Comparison of ENCODE assay signal across 17 cellular contexts in the genomic region with DNA sequence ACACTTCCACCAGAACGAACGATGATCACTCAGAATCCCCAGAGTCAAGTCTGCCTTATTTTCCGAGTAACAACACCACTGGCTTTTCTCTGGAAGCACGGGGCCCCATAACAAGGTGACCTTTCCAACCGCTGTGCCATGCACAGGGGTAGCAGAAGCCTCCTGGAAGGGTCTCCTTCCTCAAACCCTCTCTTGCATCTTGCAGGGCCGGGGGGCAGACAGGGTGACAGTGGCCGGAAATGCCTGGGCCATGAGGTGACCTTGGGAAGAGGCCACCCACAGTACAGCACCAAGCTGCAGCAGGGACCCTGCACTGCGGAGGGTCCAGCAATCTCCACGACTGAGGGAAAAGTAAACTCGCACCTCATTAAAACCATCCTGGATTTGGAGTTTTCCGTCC.
DNase-seq lines count a peak whose midpoint lies in the region; ATAC-seq and TF ChIP-seq lines count a peak whose summit lies in the region.
"Had no signal": no experiment of that assay in that cellular context is flagged by ENCODE, and none has a peak within 500 bp of the region (broad histone marks: within the 10 kb centered on the region; RNA-seq: fewer than 3 reads in every experiment).

No MANE protein-coding gene starts in this region.

- peaks cover 20% of the 10 kb centered on the region for H3K9me1 ChIP-seq in IMR-90 (ENCODE audit: insufficient read depth, low read length)

- no peaks in the 10 kb centered on the region for H3K9me3 Mint-ChIP-seq in WTC11
- H3K9me3 Mint-ChIP-seq: CD8-positive, alpha-beta memory T cell had no signal

- H3K79me1 ChIP-seq in IMR-90 (ENCODE audit: low read depth in 1 of 2, low read length in 2 of 2): peaks cover 11 to 86% of the 10 kb centered on the region in 2 experiments

- CTCF ChIA-PET in IMR-90 (lab: Yijun Ruan, JAX): interaction anchor here (1.0 kb wide), 1 partner anchor 115 kb away, joined by 3 read pairs; no protein-coding TSS in a partner anchor
- CTCF ChIA-PET in WTC11 (lab: Charles Lee): no interaction called here

- dilution Hi-C loops in IMR-90 (cut with HindIII; ENCODE audit: low sequenced_read_pairs, unreplicated experiment): no loop called here

- no peaks in the 10 kb centered on the region for H3K79me2 ChIP-seq in Karpas-422 (ENCODE audit: low read length)

- H3K27ac ChIP-seq in IMR-90 (ENCODE audit: insufficient read depth, low read length): no peak overlapping the region
- H3K27ac ChIP-seq in sigmoid colon: no peak overlapping the region
- H3K27ac ChIP-seq in Karpas-422 (ENCODE audit: low read length): no peak overlapping the region
- H3K27ac ChIP-seq: BLaER1 treated with 17β-estradiol and CSF1 and Interleukin-3, amounts not matched to agents 10 nM and 100 nM; HL-60 had no signal

- no peak for TF ChIP-seq RAD21 in IMR-90 (IDR thresholded peaks at IDR 0.05; ENCODE audit: low read length)

- in situ Hi-C loops in IMR-90 (cut with MboI; ENCODE audit: low sequenced_read_pairs): no loop called here

- ATAC-seq in IMR-90 (ENCODE audit: low read depth) (no peak), WTC11 (no peak), HG03108 (IDR thresholded peaks at IDR 0.05; ENCODE audit: unreplicated experiment) (no peak), GM21381 (IDR thresholded peaks at IDR 0.05; ENCODE audit: unreplicated experiment) (no peak)

- H2BK120ac ChIP-seq in IMR-90 (ENCODE audit: low read depth, low read length): no peak overlapping the region

- no peaks in the 10 kb centered on the region for H3K9me3 ChIP-seq in IMR-90 (ENCODE audit: control insufficient read depth, insufficient read depth, low read length)
- H3K9me3 ChIP-seq in sigmoid colon: no peaks in the 10 kb centered on the region
- H3K9me3 ChIP-seq in Karpas-422 (ENCODE audit: low read length): no peaks in the 10 kb centered on the region

- no TSS peak for BruUV-seq in IMR-90 (replicated peaks; lab: Mats Ljungman, UMichigan)

- POLR2A ChIA-PET in IMR-90 (lab: Charles Lee; ENCODE audit: unreplicated experiment) (no interaction called here), WTC11 (lab: Charles Lee) (no interaction called here)

- peak overlapping the region; percentile 59 for H2AK9ac ChIP-seq in IMR-90 (replicated peaks; ENCODE audit: low read depth, low read length, poor library complexity)

- no peaks in the 10 kb centered on the region for H3K27me3 Mint-ChIP-seq in WTC11 (ENCODE audit: low read depth)
- H3K27me3 Mint-ChIP-seq: B cell had no signal

- no peak overlapping the region for H2AK5ac ChIP-seq in IMR-90 (ENCODE audit: low read depth, low read length)

- peaks cover 79% of the 10 kb centered on the region for H3K36me3 ChIP-seq in IMR-90 (ENCODE audit: control insufficient read depth, insufficient read depth, low read length)
- H3K36me3 ChIP-seq in sigmoid colon: peaks cover 18 to 86% (median 50%) of the 10 kb centered on the region in 4 donors
- H3K36me3 ChIP-seq in Karpas-422 (ENCODE audit: insufficient read depth, low read length): no peaks in the 10 kb centered on the region

- no peak overlapping the region for H2BK15ac ChIP-seq in IMR-90 (ENCODE audit: low read depth, low read length)

- no peak overlapping the region for H2BK5ac ChIP-seq in IMR-90 (ENCODE audit: low read depth, low read length, poor library complexity, severe bottlenecking)

- H4K8ac ChIP-seq in IMR-90 (ENCODE audit: low read depth in 2 of 2, low read length in 2 of 2): no peak overlapping the region

- H4K5ac ChIP-seq in IMR-90 (ENCODE audit: low read depth, low read length): no peak overlapping the region

- no peak overlapping the region for H3K4ac ChIP-seq in IMR-90 (ENCODE audit: low read depth, low read length)

- no peak overlapping the region for H2AFZ ChIP-seq in IMR-90 (replicated peaks; ENCODE audit: low read length, poor library complexity)
- no peak overlapping the region for H2AFZ ChIP-seq in Karpas-422 (ENCODE audit: low read length)

- DNase-seq in IMR-90 (no peak), WTC11 (ENCODE audit: low spot score) (no peak), mesenteric fat pad (ENCODE audit: low spot score) (peak; percentile 76), sigmoid colon (peak; percentile 33), NCI-H2107 treated with DMSO at 0.1 percent for 48 hours (lab: John Stamatoyannopoulos, UW; ENCODE audit: unreplicated experiment) (no peak), Karpas-422 (no peak)
- DNase-seq: CD8-positive, alpha-beta memory T cell; COR-L47; DMS 273 treated with DMSO at 0.1 percent for 48 hours; GOT3; H7; KG1 had no signal

- peak overlapping the region; percentile 90 for H3K27ac Mint-ChIP-seq in WTC11
- H3K27ac Mint-ChIP-seq: B cell; CD8-positive, alpha-beta memory T cell had no signal

- H3K4me1 ChIP-seq in IMR-90 (ENCODE audit: control insufficient read depth, insufficient read depth, low read length): peaks cover 18% of the 10 kb centered on the region
- no peaks in the 10 kb centered on the region for H3K4me1 ChIP-seq in sigmoid colon
- no peaks in the 10 kb centered on the region for H3K4me1 ChIP-seq in Karpas-422 (ENCODE audit: low read length)
- H3K4me1 ChIP-seq: BLaER1 treated with 17β-estradiol and CSF1 and Interleukin-3, amounts not matched to agents 10 nM and 100 nM had no signal

- H3K23ac ChIP-seq in IMR-90 (ENCODE audit: low read depth, low read length): no peak overlapping the region

- intact Hi-C loops in IMR-90 (cut with micrococcal nuclease): no loop called here
- intact Hi-C loops in sigmoid colon (cut with DNase I): no loop called here

- no peak for TF ChIP-seq EP300 in sigmoid colon (IDR thresholded peaks at IDR 0.05)

- no peak overlapping the region for H3K4me3 ChIP-seq in IMR-90 (ENCODE audit: insufficient read depth, low read depth, low read length)
- H3K4me3 ChIP-seq in sigmoid colon: no peak overlapping the region
- no peak overlapping the region for H3K4me3 ChIP-seq in Karpas-422 (ENCODE audit: low read length)
- H3K4me3 ChIP-seq: BLaER1 treated with 17β-estradiol and CSF1 and Interleukin-3, amounts not matched to agents 10 nM and 100 nM had no signal

- no peak overlapping the region for H3K4me3 Mint-ChIP-seq in WTC11
- H3K4me3 Mint-ChIP-seq: B cell had no signal

- no peak overlapping the region for H3K56ac ChIP-seq in IMR-90 (ENCODE audit: extremely low read depth, insufficient read depth, low read length)

- peaks cover 24% of the 10 kb centered on the region for H4K20me1 ChIP-seq in IMR-90 (ENCODE audit: insufficient read depth, low read length)
- H4K20me1 ChIP-seq in Karpas-422 (ENCODE audit: insufficient read depth, low read depth, low read length): no peaks in the 10 kb centered on the region

- no peaks in the 10 kb centered on the region for H3K4me1 Mint-ChIP-seq in WTC11
- H3K4me1 Mint-ChIP-seq: B cell; CD8-positive, alpha-beta memory T cell had no signal

- H4K91ac ChIP-seq in IMR-90 (ENCODE audit: insufficient read depth, low read depth, low read length): no peak overlapping the region

- H3K27me3 ChIP-seq in IMR-90 (ENCODE audit: control insufficient read depth, insufficient read depth, low read length) (no peaks in the 10 kb centered on the region), sigmoid colon (no peaks in the 10 kb centered on the region), Karpas-422 (ENCODE audit: low read length) (no peaks in the 10 kb centered on the region)
- H3K27me3 ChIP-seq: BLaER1 treated with 17β-estradiol and CSF1 and Interleukin-3, amounts not matched to agents 10 nM and 100 nM had no signal

- H3K9ac ChIP-seq in IMR-90 (ENCODE audit: low read depth, low read length): no peak overlapping the region
- no peak overlapping the region for H3K9ac ChIP-seq in Karpas-422 (ENCODE audit: low read length)
- H3K9ac ChIP-seq: BLaER1 treated with 17β-estradiol and CSF1 and Interleukin-3, amounts not matched to agents 10 nM and 100 nM had no signal

- no peak for TF ChIP-seq CTCF in IMR-90 (conservative IDR thresholded peaks at IDR 0.05; ENCODE audit: low read depth, low read length)
- no peak for TF ChIP-seq CTCF in WTC11 (IDR thresholded peaks at IDR 0.05)
- no peak for TF ChIP-seq CTCF in sigmoid colon (IDR thresholded peaks at IDR 0.05)

- no peak overlapping the region for H2BK20ac ChIP-seq in IMR-90 (ENCODE audit: low read depth, low read length)

- no peak overlapping the region for H3K14ac ChIP-seq in IMR-90 (replicated peaks; ENCODE audit: low read depth, low read length)

- H3K9me2 ChIP-seq in Karpas-422 (replicated peaks; ENCODE audit: insufficient read depth, low read length): no peaks in the 10 kb centered on the region

- peaks cover 48% of the 10 kb centered on the region for H3K36me3 Mint-ChIP-seq in WTC11
- H3K36me3 Mint-ChIP-seq: CD8-positive, alpha-beta memory T cell had no signal

- no peak for TF ChIP-seq POLR2A in IMR-90 (IDR thresholded peaks at IDR 0.05; ENCODE audit: low read depth, low read length)
- no peak for TF ChIP-seq POLR2A in sigmoid colon (IDR thresholded peaks at IDR 0.05)

- H3K4me2 ChIP-seq in IMR-90 (ENCODE audit: low read depth, low read length) (no peak overlapping the region), Karpas-422 (ENCODE audit: low read depth, low read length, poor library complexity, severe bottlenecking) (no peak overlapping the region)
- H3K4me2 ChIP-seq: BLaER1 treated with 17β-estradiol and CSF1 and Interleukin-3, amounts not matched to agents 10 nM and 100 nM had no signal

- 80% methylated on average over 2 of the region's 11 CpGs; no CpG with 5 or more reads in 1 of the 2 experiments for WGBS in IMR-90 (ENCODE audit: extremely low coverage in 2 of 2, insufficient read length in 1 of 2), 2 experiments
- 89 to 96% methylated on average over 11 of the region's 11 CpGs for WGBS in sigmoid colon, 2 donors

- H3K18ac ChIP-seq in IMR-90 (ENCODE audit: low read depth, low read length): no peak overlapping the region

TF ChIP-seq in IMR-90, 13 proteins besides CTCF, POLR2A, EP300 and RAD21 (continues in another document):
- TF ChIP-seq MAFK (IDR thresholded peaks at IDR 0.05; ENCODE audit: low read depth, low read length): no peak

TF ChIP-seq in WTC11, 78 proteins besides CTCF, POLR2A, EP300 and RAD21:
- TF ChIP-seq CBFB (CRISPR knock-in tag; IDR thresholded peaks at IDR 0.05; ENCODE audit: low read depth): no peak
- no peak for TF ChIP-seq ZNF396 (CRISPR knock-in tag; IDR thresholded peaks at IDR 0.05; ENCODE audit: borderline replicate concordance)
- no peak for TF ChIP-seq FOXP1 (CRISPR knock-in tag; IDR thresholded peaks at IDR 0.05; ENCODE audit: borderline replicate concordance)
- TF ChIP-seq TCF7 (CRISPR knock-in tag; IDR thresholded peaks at IDR 0.05; ENCODE audit: low read depth): no peak
- TF ChIP-seq ZNF423 (CRISPR knock-in tag; IDR thresholded peaks at IDR 0.05): no peak
- TF ChIP-seq EMX1 (CRISPR knock-in tag; IDR thresholded peaks at IDR 0.05): no peak

Comparison
In these comparisons a context has a peak if more than half of its experiments do, and no peak if none do; other contexts are left out.
1. DNase-seq: peak in mesenteric fat pad (single experiment) and sigmoid colon (single experiment); none in IMR-90 (single experiment), WTC11 (single experiment), NCI-H2107 treated with DMSO at 0.1 percent for 48 hours (single experiment) and Karpas-422 (single experiment).